Comparison of ENCODE assay signal across 8 cellular contexts in the genomic region with DNA sequence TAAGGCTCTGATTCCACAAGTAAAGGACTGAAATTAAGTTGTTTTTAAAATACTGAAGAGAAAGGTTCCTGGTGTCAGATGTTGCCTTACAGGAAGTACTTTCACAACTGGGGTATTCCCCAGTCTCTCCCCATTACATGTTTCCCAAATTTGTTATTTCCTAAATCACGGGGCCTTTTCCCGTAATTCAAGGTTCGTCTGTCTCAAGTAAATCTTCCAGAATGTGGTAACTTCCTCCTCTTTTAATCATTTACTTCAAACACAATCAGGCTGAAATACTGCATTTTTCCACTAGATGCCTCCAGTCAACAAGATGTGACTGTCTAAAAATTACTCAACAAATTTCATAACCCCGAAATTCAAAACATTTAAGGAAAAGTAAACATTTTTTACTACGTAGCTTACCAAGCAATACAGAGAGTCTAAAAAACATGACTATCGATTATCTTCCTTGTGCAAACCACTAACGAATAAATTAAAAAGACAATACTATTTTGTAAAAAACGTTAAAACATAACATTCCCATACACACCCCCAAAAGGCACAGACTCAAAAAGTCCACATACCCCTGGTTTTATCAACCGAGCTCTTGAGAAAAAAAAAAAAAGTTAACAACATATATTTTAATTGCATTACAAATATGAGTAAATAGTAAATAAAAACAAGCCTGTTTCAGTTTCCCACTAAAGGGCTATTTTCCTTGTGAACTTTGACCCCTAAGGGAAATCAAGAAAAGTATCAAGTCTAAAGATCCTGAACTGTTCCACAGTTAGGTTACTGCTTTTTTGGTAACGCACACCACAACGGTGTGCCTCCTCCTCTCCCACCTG. TPM values are rescaled to one million over a fixed set of nuclear protein-coding genes. Genes with fewer than 3 reads are reported as not detected.
DNase-seq lines count a peak whose midpoint lies in the region; ATAC-seq and TF ChIP-seq lines count a peak whose summit lies in the region.

No MANE protein-coding gene starts in this region.

- H3K4ac ChIP-seq in mesenchymal stem cell (ENCODE audit: low read depth in 1 of 2, low read length in 2 of 2) = no peak overlapping the region

- no peaks in the 10 kb centered on the region for H3K9me3 Mint-ChIP-seq in type B pancreatic cell

- H3K9ac ChIP-seq in mesenchymal stem cell (ENCODE audit: low read length) = peak overlapping the region; percentile 94

- peaks cover 25% of the 10 kb centered on the region for H3K79me1 ChIP-seq in mesenchymal stem cell (replicated peaks; ENCODE audit: low read length, poor library complexity, severe bottlenecking)

- peak overlapping the region in 1 of 2 experiments; percentile 49 for H2BK12ac ChIP-seq in mesenchymal stem cell (ENCODE audit: low read length in 2 of 2)

- H3K36me3 Mint-ChIP-seq in type B pancreatic cell = peaks cover 21% of the 10 kb centered on the region

- 32% methylated on average over 8 of the region's 11 CpGs for WGBS in mesenchymal stem cell

- peak overlapping the region; percentile 92 for H3K4me2 ChIP-seq in mesenchymal stem cell (ENCODE audit: low read length, poor library complexity, severe bottlenecking)

- H3K27ac Mint-ChIP-seq in type B pancreatic cell = peak overlapping the region; percentile 54

- H4K91ac ChIP-seq in mesenchymal stem cell (ENCODE audit: low read length) = no peak overlapping the region

- H3K4me1 ChIP-seq in mesenchymal stem cell (ENCODE audit: control insufficient read depth, insufficient read depth, low read depth, low read length) = peaks cover 14% of the 10 kb centered on the region

- H4K8ac ChIP-seq in mesenchymal stem cell (ENCODE audit: low read length) = no peak overlapping the region

- no peaks in the 10 kb centered on the region for H3K9me3 ChIP-seq in mesenchymal stem cell (ENCODE audit: control insufficient read depth, low read length)

- no peak for ATAC-seq in HG03159 (IDR thresholded peaks at IDR 0.05; ENCODE audit: unreplicated experiment)

- peak overlapping the region; percentile 79 for H3K27ac ChIP-seq in mesenchymal stem cell (ENCODE audit: low read length, poor library complexity, severe bottlenecking)

- peaks cover 24% of the 10 kb centered on the region for H3K4me1 Mint-ChIP-seq in type B pancreatic cell (ENCODE audit: unreplicated experiment)

- no peak overlapping the region for H2BK5ac ChIP-seq in mesenchymal stem cell (ENCODE audit: low read depth, low read length, poor library complexity, severe bottlenecking)

- no peaks in the 10 kb centered on the region for H3K27me3 ChIP-seq in mesenchymal stem cell (ENCODE audit: control insufficient read depth in 1 of 2, insufficient read depth in 1 of 2, low read length in 2 of 2)

- H3K4me3 ChIP-seq in mesenchymal stem cell (ENCODE audit: insufficient read depth in 1 of 2, low read depth in 1 of 2, low read length in 2 of 2) = peak overlapping the region; percentile 42 to 94

- no peaks in the 10 kb centered on the region for H3K27me3 Mint-ChIP-seq in type B pancreatic cell

- H3K14ac ChIP-seq in mesenchymal stem cell (ENCODE audit: low read length in 2 of 2) = no peak overlapping the region

- no peak overlapping the region for H2AK5ac ChIP-seq in mesenchymal stem cell (ENCODE audit: low read length, severe bottlenecking)

- peak; percentile 80 for TF ChIP-seq CTCF in type B pancreatic cell (conservative IDR thresholded peaks at IDR 0.05)

- no peak overlapping the region for H3K18ac ChIP-seq in mesenchymal stem cell (ENCODE audit: low read depth in 1 of 2, low read length in 2 of 2)

- no peak overlapping the region for H2AFZ ChIP-seq in mesenchymal stem cell (ENCODE audit: low read depth, low read length)

- no peak overlapping the region for H2BK120ac ChIP-seq in mesenchymal stem cell (ENCODE audit: low read depth, low read length)

- peak; percentile 13 for DNase-seq in NCI-H510A treated with DMSO at 0.1 percent for 48 hours (lab: John Stamatoyannopoulos, UW)
- no peak for DNase-seq in NCI-H510A (lab: John Stamatoyannopoulos, UW)
- peak; percentile 59 for DNase-seq in HuH-7 (ENCODE audit: low spot score)
- DNase-seq in SIG-M5 treated with dmso at 0.1 percent for 504 hours (lab: John Stamatoyannopoulos, UW; ENCODE audit: unreplicated experiment) = peak; percentile 86
- peak; percentile 91 for DNase-seq in dermis blood vessel endothelial cell
- peak; percentile 97 for DNase-seq in mesenchymal stem cell
- DNase-seq in type B pancreatic cell (ENCODE audit: extremely low spot score, unreplicated experiment) = no peak

- peak overlapping the region; percentile 93 for H3K4me3 Mint-ChIP-seq in type B pancreatic cell

- peaks cover 18 to 64% of the 10 kb centered on the region in 2 experiments for H3K36me3 ChIP-seq in mesenchymal stem cell (ENCODE audit: control insufficient read depth in 1 of 2, insufficient read depth in 2 of 2, low read depth in 1 of 2, low read length in 2 of 2)

- no peak overlapping the region for H3K23ac ChIP-seq in mesenchymal stem cell (ENCODE audit: low read length in 2 of 2)

- no peak overlapping the region for H2BK15ac ChIP-seq in mesenchymal stem cell (ENCODE audit: low read depth, poor library complexity, severe bottlenecking)

RNA-seq across cellular contexts. Expression of gene SOD2, which starts 1.7 kb away (rescaled TPM):
- total RNA-seq in dermis blood vessel endothelial cell (274 and 891 TPM in 2 replicates), type B pancreatic cell (ENCODE audit: low replicate concordance) (78.1 and 100 TPM in 2 replicates)
- polyA plus RNA-seq in mesenchymal stem cell (2013, experiment 1 of 2) = 86.6 TPM
- polyA plus RNA-seq in mesenchymal stem cell (2013, experiment 2 of 2) = 89.2 TPM

RNA-seq across cellular contexts. Expression of gene WTAP, which starts 36.0 kb away (rescaled TPM):
- 96.4 and 131 TPM in 2 replicates for total RNA-seq in dermis blood vessel endothelial cell
- polyA plus RNA-seq in mesenchymal stem cell (2013, experiment 1 of 2) = 66.5 TPM
- 69.2 TPM for polyA plus RNA-seq in mesenchymal stem cell (2013, experiment 2 of 2)
- total RNA-seq in type B pancreatic cell (ENCODE audit: low replicate concordance) = 96.9 and 108 TPM in 2 replicates

Comparison
In these comparisons a context has a peak if more than half of its experiments do, and no peak if none do; other contexts are left out.
1. DNase-seq: peak in NCI-H510A treated with DMSO at 0.1 percent for 48 hours (single experiment), HuH-7 (single experiment), SIG-M5 treated with dmso at 0.1 percent for 504 hours (single experiment), dermis blood vessel endothelial cell (single experiment) and mesenchymal stem cell (single experiment); none in NCI-H510A (single experiment) and type B pancreatic cell (single experiment).